In the genomic region with DNA sequence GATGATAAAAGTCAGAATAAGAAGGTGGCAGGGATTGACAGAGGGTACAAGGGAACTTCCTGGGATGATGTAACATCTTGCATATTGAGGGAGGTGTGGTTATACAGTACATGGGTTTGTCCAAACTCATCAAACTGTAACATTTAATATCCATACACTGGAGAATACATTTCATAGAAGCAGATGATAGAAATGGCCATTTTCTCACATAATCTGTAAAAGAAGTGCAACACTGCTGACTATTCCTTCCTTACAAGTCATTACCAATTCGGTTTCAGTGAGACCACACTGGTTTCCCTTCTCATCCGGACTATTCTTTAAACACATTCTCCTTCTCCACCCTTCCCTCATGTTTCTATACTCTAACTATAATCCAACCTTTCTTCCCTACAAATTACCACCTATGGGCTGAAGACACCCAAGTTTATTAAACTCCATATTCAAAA, we compare ENCODE assay signal across 8 cellular contexts. TPM values are rescaled to one million over a fixed set of nuclear protein-coding genes. Genes with fewer than 3 reads are reported as not detected.
DNase-seq lines count a peak whose midpoint lies in the region; ATAC-seq and TF ChIP-seq lines count a peak whose summit lies in the region.

No MANE protein-coding gene starts in this region.

- no peaks in the 10 kb centered on the region for H3K9me3 ChIP-seq in psoas muscle

- H3K4me3 ChIP-seq in GM12875 (ENCODE audit: low read depth, low read length) (peak overlapping the region; percentile 84), psoas muscle (peak overlapping the region; percentile 81)

- peaks cover 40% of the 10 kb centered on the region for H3K4me1 ChIP-seq in psoas muscle

- H3K4me3 Mint-ChIP-seq in endothelial cell (ENCODE audit: unreplicated experiment), result peak overlapping the region; percentile 94

- no peaks in the 10 kb centered on the region for H3K36me3 ChIP-seq in psoas muscle (ENCODE audit: insufficient read depth in 1 of 2, low read depth in 1 of 2)

- peak overlapping the region; percentile 86 for H3K27ac Mint-ChIP-seq in endothelial cell (ENCODE audit: unreplicated experiment)

- H3K27ac ChIP-seq in psoas muscle, result peak overlapping the region; percentile 93

- 48 to 59% (median 56%) methylated on average over 2 of the region's 2 CpGs for WGBS in psoas muscle, 3 donors

- peaks cover 18% of the 10 kb centered on the region for H3K4me1 Mint-ChIP-seq in endothelial cell (ENCODE audit: unreplicated experiment)

- no peaks in the 10 kb centered on the region for H3K9me3 Mint-ChIP-seq in endothelial cell (ENCODE audit: unreplicated experiment)

- peaks cover 3% of the 10 kb centered on the region for H3K36me3 Mint-ChIP-seq in endothelial cell (ENCODE audit: low read depth, unreplicated experiment)

- TF ChIP-seq CTCF in GM12875 (IDR thresholded peaks at IDR 0.05; ENCODE audit: borderline replicate concordance, insufficient read depth, low read depth, low read length), result no peak
- no peak for TF ChIP-seq CTCF in endothelial cell (IDR thresholded peaks at IDR 0.05; ENCODE audit: unreplicated experiment)
- TF ChIP-seq CTCF in psoas muscle (IDR thresholded peaks at IDR 0.05), result no peak

- ATAC-seq in psoas muscle, result no peak
- ATAC-seq in HG02981 (IDR thresholded peaks at IDR 0.05; ENCODE audit: unreplicated experiment), result no peak

- intact Hi-C loops in psoas muscle (cut with DNase I), result no loop called here

- DNase-seq in OCI-M1 (lab: John Stamatoyannopoulos, UW) (peak; percentile 63), endothelial cell (ENCODE audit: low spot score) (no peak), psoas muscle (no peak), cerebellum (ENCODE audit: low spot score) (no peak), NCI-H1105 treated with DMSO at 0.1 percent for 48 hours (lab: John Stamatoyannopoulos, UW) (no peak)
- DNase-seq in NK-92 treated with Interleukin-12 subunit alpha and Interleukin-12 subunit beta, amount 100 ng/mL, for 24 hours (lab: John Stamatoyannopoulos, UW), result no peak

- no peaks in the 10 kb centered on the region for H3K27me3 ChIP-seq in psoas muscle (ENCODE audit: insufficient read depth in 3 of 3, low read length in 2 of 3)

- peaks cover 5% of the 10 kb centered on the region for H3K27me3 Mint-ChIP-seq in endothelial cell (ENCODE audit: unreplicated experiment)

RNA-seq across cellular contexts. Expression of a gene that starts 1.7 kb away (rescaled TPM):
- total RNA-seq in endothelial cell (ENCODE audit: unreplicated experiment), result 94.8 TPM
- total RNA-seq in psoas muscle, result 10 to 100 TPM; 58.1 to 85.0 (median 62.4) TPM
- polyA plus RNA-seq in psoas muscle, result 100 to 1,000 TPM in 1 of 3 donors, 10 to 100 TPM in 2; 75.4 to 176 (median 93.3) TPM
- 79.3 TPM for total RNA-seq in cerebellum
